Comparison of ENCODE assay signal across 9 cellular contexts in the genomic region with DNA sequence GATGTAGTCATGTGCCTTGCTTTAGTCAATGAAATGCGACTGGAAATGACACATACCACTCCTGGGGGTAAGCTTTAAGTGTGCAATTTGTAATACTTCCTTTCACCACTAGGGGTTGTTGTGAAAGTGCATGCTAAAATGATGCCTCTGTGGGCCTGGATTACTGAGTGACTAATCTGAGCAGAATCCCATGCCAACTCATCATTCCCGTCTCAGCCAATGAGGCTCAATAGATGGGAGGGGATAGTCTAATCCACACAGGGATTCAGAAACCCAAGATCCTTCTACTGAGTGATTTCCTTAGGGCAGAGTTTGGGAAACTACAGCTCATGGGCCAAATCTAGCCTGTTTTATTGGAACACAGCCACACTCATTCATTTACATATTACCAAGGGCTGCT. TPM values are rescaled to one million over a fixed set of nuclear protein-coding genes. Genes with fewer than 3 reads are reported as not detected.
A peak's percentile ranks its signal among the peaks of the same experiment; 100 is the strongest.
DNase-seq lines count a peak whose midpoint lies in the region; ATAC-seq and TF ChIP-seq lines count a peak whose summit lies in the region.
"Had no signal": no experiment of that assay in that cellular context is flagged by ENCODE, and none has a peak within 500 bp of the region (broad histone marks: within the 10 kb centered on the region; RNA-seq: fewer than 3 reads in every experiment).

No MANE protein-coding gene starts in this region.

- H3K4me3 Mint-ChIP-seq in activated CD8-positive, alpha-beta memory T cell treated with anti-CD3 and anti-CD28 coated beads, Interleukin-2, amount 10 ng/mL, durations not matched to agents 7 days and 5 days = no peak overlapping the region
- H3K4me3 Mint-ChIP-seq in effector memory CD8-positive, alpha-beta T cell = no peak overlapping the region
- H3K4me3 Mint-ChIP-seq: dendritic cell treated with granulocyte-macrophage colony-stimulating factor and Interleukin-4, amounts not matched to agents 40 ng/mL and 50 ng/mL, for 4 days had no signal

- H3K14ac ChIP-seq in trophoblast cell (ENCODE audit: low read length) = no peak overlapping the region

- DNase-seq in activated CD8-positive, alpha-beta memory T cell treated with anti-CD3 and anti-CD28 coated beads, Interleukin-2, amount 10 ng/mL, durations not matched to agents 7 days and 5 days = no peak
- no peak for DNase-seq in activated CD8-positive, alpha-beta memory T cell treated with anti-CD3 and anti-CD28 coated beads, Interleukin-2, amount 50 U/mL, for 48 hours
- peak; percentile 82 for DNase-seq in HFF-Myc (ENCODE audit: extremely low read depth, low read depth)
- DNase-seq in NCI-H226 = peak; percentile 48
- no peak for DNase-seq in effector memory CD8-positive, alpha-beta T cell
- peak; percentile 15 to 69 for DNase-seq in trophoblast cell
- no peak for DNase-seq in ovary
- no peak for DNase-seq in activated CD4-positive, alpha-beta T cell treated with anti-CD3 and anti-CD28 coated beads for 4 hours

- H3K27ac ChIP-seq in trophoblast cell (ENCODE audit: low read depth, low read length) (no peak overlapping the region), ovary (no peak overlapping the region)

- no peaks in the 10 kb centered on the region for H3K27me3 Mint-ChIP-seq in activated CD8-positive, alpha-beta memory T cell treated with anti-CD3 and anti-CD28 coated beads, Interleukin-2, amount 10 ng/mL, durations not matched to agents 7 days and 5 days
- H3K27me3 Mint-ChIP-seq in effector memory CD8-positive, alpha-beta T cell = no peaks in the 10 kb centered on the region
- H3K27me3 Mint-ChIP-seq: dendritic cell treated with granulocyte-macrophage colony-stimulating factor and Interleukin-4, amounts not matched to agents 40 ng/mL and 50 ng/mL, for 4 days had no signal

- peak; percentile 53 for ATAC-seq in activated CD8-positive, alpha-beta memory T cell treated with anti-CD3 and anti-CD28 coated beads, Interleukin-2, amount 10 ng/mL, durations not matched to agents 7 days and 5 days
- ATAC-seq in effector memory CD8-positive, alpha-beta T cell (replicated peaks) = peak; percentile 45

- no peak overlapping the region for H3K23ac ChIP-seq in trophoblast cell (ENCODE audit: low read length)

- CTCF ChIA-PET in activated CD8-positive, alpha-beta memory T cell treated with anti-CD3 and anti-CD28 coated beads, Interleukin-2, amount 10 ng/mL, durations not matched to agents 7 days and 5 days (lab: Charles Lee) = interaction anchor here (1.0 to 1.8 kb wide), 9 partner anchors 9 to 338 kb away, joined by 3 to 9 read pairs (median 4); no protein-coding TSS in a partner anchor

- H3K18ac ChIP-seq in trophoblast cell (ENCODE audit: low read length) = no peak overlapping the region

- H3K36me3 Mint-ChIP-seq in activated CD8-positive, alpha-beta memory T cell treated with anti-CD3 and anti-CD28 coated beads, Interleukin-2, amount 10 ng/mL, durations not matched to agents 7 days and 5 days = no peaks in the 10 kb centered on the region
- H3K36me3 Mint-ChIP-seq in effector memory CD8-positive, alpha-beta T cell (ENCODE audit: insufficient read depth) = no peaks in the 10 kb centered on the region

- intact Hi-C loops in ovary (cut with DNase I) = no loop called here

- H4K91ac ChIP-seq in trophoblast cell (ENCODE audit: low read depth, low read length) = no peak overlapping the region

- no peak overlapping the region for H2BK120ac ChIP-seq in trophoblast cell (ENCODE audit: insufficient read depth, low read length, poor library complexity)

- no peak for TF ChIP-seq EP300 in ovary (IDR thresholded peaks at IDR 0.05)

- no peaks in the 10 kb centered on the region for H3K79me2 ChIP-seq in trophoblast cell (ENCODE audit: control insufficient read depth, insufficient read depth, low read length, poor library complexity)

- WGBS in trophoblast cell (ENCODE audit: extremely low coverage, insufficient coverage, insufficient read length) = no CpG with 5 or more reads among the region's 2 CpGs
- 58 to 76% (median 73%) methylated on average over 2 of the region's 2 CpGs for WGBS in ovary, 3 donors

- H2BK5ac ChIP-seq in trophoblast cell (ENCODE audit: low read depth, low read length, poor library complexity) = no peak overlapping the region

- H3K4ac ChIP-seq in trophoblast cell (ENCODE audit: low read depth, low read length) = no peak overlapping the region

- no peak overlapping the region for H3K4me2 ChIP-seq in trophoblast cell (ENCODE audit: low read length)

- no peak overlapping the region for H2AFZ ChIP-seq in trophoblast cell (ENCODE audit: insufficient read depth, low read length, poor library complexity)

- H3K36me3 ChIP-seq in trophoblast cell (ENCODE audit: control insufficient read depth in 1 of 2, insufficient read depth in 2 of 2, low read length in 2 of 2) = no peaks in the 10 kb centered on the region
- H3K36me3 ChIP-seq in ovary = no peaks in the 10 kb centered on the region

- H3K9ac ChIP-seq in trophoblast cell (ENCODE audit: low read length) = no peak overlapping the region

- H2AK5ac ChIP-seq in trophoblast cell (ENCODE audit: low read length) = no peak overlapping the region

- H3K27ac Mint-ChIP-seq in activated CD8-positive, alpha-beta memory T cell treated with anti-CD3 and anti-CD28 coated beads, Interleukin-2, amount 10 ng/mL, durations not matched to agents 7 days and 5 days = no peak overlapping the region
- no peak overlapping the region for H3K27ac Mint-ChIP-seq in effector memory CD8-positive, alpha-beta T cell
- H3K27ac Mint-ChIP-seq: dendritic cell treated with granulocyte-macrophage colony-stimulating factor and Interleukin-4, amounts not matched to agents 40 ng/mL and 50 ng/mL, for 4 days had no signal

- TF ChIP-seq CTCF in HFF-Myc (IDR thresholded peaks at IDR 0.05; ENCODE audit: low read depth, low read length, missing control alignments) (peak; percentile 69), ovary (IDR thresholded peaks at IDR 0.05) (no peak)

- H3K9me3 ChIP-seq in trophoblast cell (ENCODE audit: insufficient read depth, low read depth, low read length) (peaks cover 3% of the 10 kb centered on the region), ovary (no peaks in the 10 kb centered on the region)

- no peak for TF ChIP-seq POLR2A in ovary (IDR thresholded peaks at IDR 0.05)

- H3K27me3 ChIP-seq in trophoblast cell (ENCODE audit: insufficient read depth, low read length) (no peaks in the 10 kb centered on the region), ovary (no peaks in the 10 kb centered on the region)

- no peaks in the 10 kb centered on the region for H3K79me1 ChIP-seq in trophoblast cell (ENCODE audit: low read length)

- no peaks in the 10 kb centered on the region for H3K4me1 ChIP-seq in trophoblast cell (ENCODE audit: control insufficient read depth in 1 of 2, insufficient read depth in 2 of 2, low read length in 2 of 2)
- H3K4me1 ChIP-seq in ovary (ENCODE audit: insufficient read depth) = no peaks in the 10 kb centered on the region

- H3K4me3 ChIP-seq in HFF-Myc (replicated peaks; ENCODE audit: low read depth, low read length) (no peak overlapping the region), trophoblast cell (ENCODE audit: low read depth, low read length) (no peak overlapping the region), ovary (no peak overlapping the region)

- no peak overlapping the region for H4K8ac ChIP-seq in trophoblast cell (ENCODE audit: low read depth, low read length)

- H3K4me1 Mint-ChIP-seq in activated CD8-positive, alpha-beta memory T cell treated with anti-CD3 and anti-CD28 coated beads, Interleukin-2, amount 10 ng/mL, durations not matched to agents 7 days and 5 days = no peaks in the 10 kb centered on the region
- no peaks in the 10 kb centered on the region for H3K4me1 Mint-ChIP-seq in effector memory CD8-positive, alpha-beta T cell (ENCODE audit: low read depth in 2 of 2)

- H4K12ac ChIP-seq in trophoblast cell (ENCODE audit: low read depth, low read length) = no peak overlapping the region

- H3K9me3 Mint-ChIP-seq in activated CD8-positive, alpha-beta memory T cell treated with anti-CD3 and anti-CD28 coated beads, Interleukin-2, amount 10 ng/mL, durations not matched to agents 7 days and 5 days (ENCODE audit: low read depth) = no peaks in the 10 kb centered on the region
- H3K9me3 Mint-ChIP-seq in effector memory CD8-positive, alpha-beta T cell = no peaks in the 10 kb centered on the region

- H2BK12ac ChIP-seq in trophoblast cell (ENCODE audit: low read length) = no peak overlapping the region

RNA-seq across cellular contexts. Expression of gene HRH4, which starts 54.0 kb away (rescaled TPM):
- not detected for total RNA-seq in activated CD8-positive, alpha-beta memory T cell treated with anti-CD3 and anti-CD28 coated beads, Interleukin-2, amount 10 ng/mL, durations not matched to agents 7 days and 5 days
- polyA plus RNA-seq in trophoblast cell (2013) = 0.04 TPM in 1 of 2 replicates, not detected in the other
- total RNA-seq in ovary = not detected
- polyA plus RNA-seq in ovary = under 1 TPM; 0.06 to 0.08 TPM

Comparison
In these comparisons a context has a peak if more than half of its experiments do, and no peak if none do; other contexts are left out.
1. DNase-seq: peak in HFF-Myc (single experiment), NCI-H226 (single experiment) and trophoblast cell (2 of 2); none in activated CD8-positive, alpha-beta memory T cell treated with anti-CD3 and anti-CD28 coated beads, Interleukin-2, amount 10 ng/mL, durations not matched to agents 7 days and 5 days (single experiment), activated CD8-positive, alpha-beta memory T cell treated with anti-CD3 and anti-CD28 coated beads, Interleukin-2, amount 50 U/mL, for 48 hours (single experiment), effector memory CD8-positive, alpha-beta T cell (0 of 3), ovary (0 of 5) and activated CD4-positive, alpha-beta T cell treated with anti-CD3 and anti-CD28 coated beads for 4 hours (0 of 2).